Comparison of ENCODE assay signal across 18 cellular contexts in the genomic region with DNA sequence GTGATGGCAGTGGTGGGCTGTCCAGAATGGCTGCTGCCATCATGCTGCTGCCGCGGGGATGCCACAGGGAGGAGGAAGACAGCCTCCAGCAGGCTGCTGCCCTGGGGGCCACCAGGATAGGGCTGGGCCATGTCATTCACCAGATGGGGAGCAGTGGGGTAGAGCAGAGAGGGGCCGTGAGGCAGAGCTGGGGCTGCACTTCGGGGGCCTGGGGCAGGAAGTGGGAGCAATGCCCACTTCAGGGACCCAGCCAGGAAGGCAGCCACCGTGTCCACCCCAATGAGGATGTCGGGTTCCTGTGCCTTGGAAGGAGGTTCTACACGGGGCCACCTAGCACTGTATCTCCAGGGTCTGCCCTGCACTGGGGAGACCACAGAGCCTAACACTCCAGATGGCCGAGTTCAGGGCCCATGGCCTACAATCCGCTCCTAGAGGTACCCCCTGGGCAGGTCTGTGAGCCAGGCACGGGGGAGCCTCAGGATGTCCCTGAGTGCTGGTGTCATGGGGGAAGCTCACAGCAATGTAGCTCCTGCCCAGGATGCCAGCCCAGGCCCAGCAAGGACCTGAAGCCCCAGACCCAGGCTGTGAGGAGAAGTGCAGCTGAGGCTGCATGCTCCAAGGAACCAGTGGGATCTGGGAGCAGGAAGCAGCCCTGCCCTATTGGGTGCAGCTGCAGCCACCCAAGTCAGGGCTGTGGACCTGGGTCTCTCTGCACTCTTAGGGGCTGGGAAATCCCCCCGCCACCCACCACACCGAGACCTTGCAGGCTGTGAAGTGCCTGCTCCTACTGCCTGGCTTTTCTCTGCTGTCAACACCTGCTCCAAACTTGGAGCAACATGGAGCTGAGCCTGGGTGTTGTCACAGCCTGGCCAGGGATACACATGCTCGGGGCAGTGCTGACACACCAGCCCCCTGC.
"Had no signal": no experiment of that assay in that cellular context is flagged by ENCODE, and none has a peak within 500 bp of the region (broad histone marks: within the 10 kb centered on the region; RNA-seq: fewer than 3 reads in every experiment).

No MANE protein-coding gene starts in this region.

- H3K27ac Mint-ChIP-seq: activated B cell treated with CpG ODN at 0.5 μM for 24 hours; activated CD4-positive, alpha-beta memory T cell treated with anti-CD3 and anti-CD28 coated beads for 36 hours; activated naive CD4-positive, alpha-beta T cell treated with anti-CD3 and anti-CD28 coated beads, Interleukin-2, amount 10 ng/mL, durations not matched to agents 7 days and 5 days; nephron; T-helper 1 cell treated with Interleukin-12 subunit alpha and Interleukin-12 subunit beta and Interleukin-4 antibody, amounts not matched to agents 30 μg/mL and 1 μg/mL, for 36 hours had no signal

- H3K4me1 ChIP-seq: foreskin keratinocyte had no signal

- H3K4me3 Mint-ChIP-seq: activated B cell treated with CpG ODN at 0.5 μM for 24 hours; activated CD4-positive, alpha-beta memory T cell treated with anti-CD3 and anti-CD28 coated beads for 36 hours; activated naive CD4-positive, alpha-beta T cell treated with anti-CD3 and anti-CD28 coated beads, Interleukin-2, amount 10 ng/mL, durations not matched to agents 7 days and 5 days; brain; nephron; T-helper 1 cell treated with Interleukin-12 subunit alpha and Interleukin-12 subunit beta and Interleukin-4 antibody, amounts not matched to agents 30 μg/mL and 1 μg/mL, for 36 hours had no signal

- DNase-seq: activated B cell treated with CpG ODN at 0.5 μM for 24 hours; activated CD4-positive, alpha-beta memory T cell treated with anti-CD3 and anti-CD28 coated beads for 36 hours; activated CD4-positive, alpha-beta T cell treated with anti-CD3 and anti-CD28 coated beads for 4 hours; activated effector memory CD4-positive, alpha-beta T cell treated with anti-CD3 and anti-CD28 coated beads, Interleukin-2, amount 50 U/mL, for 16 hours; activated naive CD4-positive, alpha-beta T cell treated with anti-CD3 and anti-CD28 coated beads, Interleukin-2, amount 10 ng/mL, durations not matched to agents 7 days and 5 days; anterior cingulate cortex; caudate nucleus; dermis blood vessel endothelial cell; effector memory CD4-positive, alpha-beta T cell; hippocampal formation; nucleus accumbens; stimulated activated CD4-positive, alpha-beta T cell treated with anti-CD3 and anti-CD28 coated beads, Interleukin-2, amount 100 ng/mL, for 48 hours; stimulated activated CD8-positive, alpha-beta memory T cell treated with anti-CD3 and anti-CD28 coated beads, Interleukin-4, amount 100 ng/mL, for 48 hours; stimulated activated naive CD4-positive, alpha-beta T cell treated with Interleukin-2 at 50 U/mL for 16 hours had no signal

- H3K4me1 Mint-ChIP-seq: activated B cell treated with CpG ODN at 0.5 μM for 24 hours; activated naive CD4-positive, alpha-beta T cell treated with anti-CD3 and anti-CD28 coated beads, Interleukin-2, amount 10 ng/mL, durations not matched to agents 7 days and 5 days; nephron had no signal

- H3K27ac ChIP-seq: foreskin keratinocyte had no signal

- H3K36me3 Mint-ChIP-seq: activated CD4-positive, alpha-beta memory T cell treated with anti-CD3 and anti-CD28 coated beads for 36 hours; activated naive CD4-positive, alpha-beta T cell treated with anti-CD3 and anti-CD28 coated beads, Interleukin-2, amount 10 ng/mL, durations not matched to agents 7 days and 5 days; brain had no signal

- H3K9me3 Mint-ChIP-seq: nephron had no signal

- H3K27me3 Mint-ChIP-seq: activated B cell treated with CpG ODN at 0.5 μM for 24 hours; activated CD4-positive, alpha-beta memory T cell treated with anti-CD3 and anti-CD28 coated beads for 36 hours; activated naive CD4-positive, alpha-beta T cell treated with anti-CD3 and anti-CD28 coated beads, Interleukin-2, amount 10 ng/mL, durations not matched to agents 7 days and 5 days had no signal

- H3K27me3 ChIP-seq: foreskin keratinocyte had no signal
